In the genomic region with DNA sequence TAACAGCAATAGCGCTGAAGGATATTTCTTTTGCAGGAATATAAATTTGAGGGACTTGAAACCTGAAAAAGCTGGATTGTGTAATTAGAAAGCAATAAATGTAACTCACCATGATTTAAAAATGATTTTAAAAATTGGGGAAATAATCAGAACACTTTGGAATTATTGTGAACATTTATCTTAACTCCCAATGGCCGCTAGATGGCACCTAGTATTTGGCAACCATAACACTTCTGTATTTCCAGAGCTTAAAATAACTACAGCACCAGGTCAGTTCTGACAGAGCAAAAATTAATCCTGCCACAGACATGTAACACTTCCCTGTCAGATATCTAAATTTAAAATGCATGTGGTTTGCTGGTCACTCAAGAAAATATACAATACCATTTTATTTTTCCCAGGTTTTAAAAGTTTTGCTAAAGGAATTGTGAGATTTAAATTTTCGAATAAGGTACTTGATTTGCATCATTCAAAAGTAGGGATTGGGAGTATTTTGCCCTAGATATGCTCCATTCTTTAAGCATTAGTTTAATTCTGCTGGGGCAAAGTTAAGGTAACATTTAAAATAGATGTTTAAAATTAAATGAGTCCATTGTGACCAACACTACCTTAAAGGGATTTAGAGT, we compare ENCODE assay signal across 8 cellular contexts.
DNase-seq lines count a peak whose midpoint lies in the region; ATAC-seq, FAIRE-seq and TF ChIP-seq lines count a peak whose summit lies in the region.

No MANE protein-coding gene starts in this region.

- intact Hi-C loops in OCI-LY7 (cut with micrococcal nuclease; ENCODE audit: unreplicated experiment): no loop called here

- H2AFZ ChIP-seq in OCI-LY7 (ENCODE audit: low read length): no peak overlapping the region

- no peak overlapping the region for H3K27ac ChIP-seq in OCI-LY7 (ENCODE audit: low read depth, low read length, poor library complexity, severe bottlenecking)

- H3K4me2 ChIP-seq in OCI-LY7 (ENCODE audit: low read length): no peak overlapping the region

- H3K4me3 Mint-ChIP-seq in endothelial cell (ENCODE audit: unreplicated experiment) (no peak overlapping the region), neural crest cell (no peak overlapping the region)
- H3K4me3 Mint-ChIP-seq in activated naive CD8-positive, alpha-beta T cell treated with anti-CD3 and anti-CD28 coated beads for 36 hours: no peak overlapping the region
- H3K4me3 Mint-ChIP-seq in activated CD4-positive, alpha-beta T cell treated with anti-CD3 and anti-CD28 coated beads, Interleukin-2, amount 10 ng/mL, durations not matched to agents 7 days and 5 days: no peak overlapping the region

- peak; percentile 92 for ATAC-seq in GM21576 (IDR thresholded peaks at IDR 0.05; ENCODE audit: unreplicated experiment)

- H3K4me1 Mint-ChIP-seq in endothelial cell (ENCODE audit: unreplicated experiment): peaks cover 3% of the 10 kb centered on the region
- H3K4me1 Mint-ChIP-seq in neural crest cell: no peaks in the 10 kb centered on the region
- no peaks in the 10 kb centered on the region for H3K4me1 Mint-ChIP-seq in activated naive CD8-positive, alpha-beta T cell treated with anti-CD3 and anti-CD28 coated beads for 36 hours
- H3K4me1 Mint-ChIP-seq in activated CD4-positive, alpha-beta T cell treated with anti-CD3 and anti-CD28 coated beads, Interleukin-2, amount 10 ng/mL, durations not matched to agents 7 days and 5 days: no peaks in the 10 kb centered on the region

- H3K79me2 ChIP-seq in OCI-LY7 (ENCODE audit: insufficient read depth, low read depth, low read length): no peaks in the 10 kb centered on the region

- no peak overlapping the region for H3K4me3 ChIP-seq in OCI-LY7 (ENCODE audit: low read depth, low read length, poor library complexity, severe bottlenecking)

- peaks cover 3% of the 10 kb centered on the region for H3K27me3 Mint-ChIP-seq in endothelial cell (ENCODE audit: unreplicated experiment)
- H3K27me3 Mint-ChIP-seq in neural crest cell (ENCODE audit: low read depth): peaks cover 9% of the 10 kb centered on the region
- no peaks in the 10 kb centered on the region for H3K27me3 Mint-ChIP-seq in activated naive CD8-positive, alpha-beta T cell treated with anti-CD3 and anti-CD28 coated beads for 36 hours
- no peaks in the 10 kb centered on the region for H3K27me3 Mint-ChIP-seq in activated CD4-positive, alpha-beta T cell treated with anti-CD3 and anti-CD28 coated beads, Interleukin-2, amount 10 ng/mL, durations not matched to agents 7 days and 5 days

- no TSS peak for BruUV-seq in OCI-LY7 (replicated peaks; lab: Mats Ljungman, UMichigan)

- no peak overlapping the region for H3K27ac Mint-ChIP-seq in endothelial cell (ENCODE audit: unreplicated experiment)
- H3K27ac Mint-ChIP-seq in neural crest cell (ENCODE audit: unreplicated experiment): no peak overlapping the region
- no peak overlapping the region for H3K27ac Mint-ChIP-seq in activated naive CD8-positive, alpha-beta T cell treated with anti-CD3 and anti-CD28 coated beads for 36 hours
- no peak overlapping the region for H3K27ac Mint-ChIP-seq in activated CD4-positive, alpha-beta T cell treated with anti-CD3 and anti-CD28 coated beads, Interleukin-2, amount 10 ng/mL, durations not matched to agents 7 days and 5 days

- H3K9me3 Mint-ChIP-seq in endothelial cell (ENCODE audit: unreplicated experiment): no peaks in the 10 kb centered on the region
- H3K9me3 Mint-ChIP-seq in neural crest cell: no peaks in the 10 kb centered on the region
- H3K9me3 Mint-ChIP-seq in activated naive CD8-positive, alpha-beta T cell treated with anti-CD3 and anti-CD28 coated beads for 36 hours: peaks cover 2% of the 10 kb centered on the region
- H3K9me3 Mint-ChIP-seq in activated CD4-positive, alpha-beta T cell treated with anti-CD3 and anti-CD28 coated beads, Interleukin-2, amount 10 ng/mL, durations not matched to agents 7 days and 5 days: no peaks in the 10 kb centered on the region

- H3K36me3 Mint-ChIP-seq in endothelial cell (ENCODE audit: low read depth, unreplicated experiment) (no peaks in the 10 kb centered on the region), neural crest cell (ENCODE audit: low read depth) (no peaks in the 10 kb centered on the region)
- no peaks in the 10 kb centered on the region for H3K36me3 Mint-ChIP-seq in activated naive CD8-positive, alpha-beta T cell treated with anti-CD3 and anti-CD28 coated beads for 36 hours
- no peaks in the 10 kb centered on the region for H3K36me3 Mint-ChIP-seq in activated CD4-positive, alpha-beta T cell treated with anti-CD3 and anti-CD28 coated beads, Interleukin-2, amount 10 ng/mL, durations not matched to agents 7 days and 5 days (ENCODE audit: low read depth)

- POLR2A ChIA-PET in OCI-LY7 (lab: Charles Lee): interaction anchor here (0.6 to 0.7 kb wide), 2 partner anchors 24 to 244 kb away, joined by 3 read pairs; no protein-coding TSS in a partner anchor
- POLR2A ChIA-PET in activated CD4-positive, alpha-beta T cell treated with anti-CD3 and anti-CD28 coated beads, Interleukin-2, amount 10 ng/mL, durations not matched to agents 7 days and 5 days (lab: Charles Lee): no interaction called here

- TF ChIP-seq CTCF in OCI-LY7 (conservative IDR thresholded peaks at IDR 0.05; ENCODE audit: low read length): peak; percentile 88
- TF ChIP-seq CTCF in endothelial cell (IDR thresholded peaks at IDR 0.05; ENCODE audit: unreplicated experiment): peak; percentile 79
- TF ChIP-seq CTCF in neural crest cell (conservative IDR thresholded peaks at IDR 0.05): peak; percentile 77

- CTCF ChIA-PET in OCI-LY7 (lab: Charles Lee; ENCODE audit: unreplicated experiment): no interaction called here
- CTCF ChIA-PET in activated CD4-positive, alpha-beta T cell treated with anti-CD3 and anti-CD28 coated beads, Interleukin-2, amount 10 ng/mL, durations not matched to agents 7 days and 5 days (lab: Charles Lee): no interaction called here

- no peaks in the 10 kb centered on the region for H3K36me3 ChIP-seq in OCI-LY7 (ENCODE audit: insufficient read depth, low read length)

- FAIRE-seq in HTR-8/SVneo (lab: Jason Lieb, UNC): no peak

- no peaks in the 10 kb centered on the region for H3K9me3 ChIP-seq in OCI-LY7 (ENCODE audit: low read length)

- no peaks in the 10 kb centered on the region for H3K4me1 ChIP-seq in OCI-LY7 (ENCODE audit: insufficient read depth, low read length, poor library complexity, severe bottlenecking)

- in situ Hi-C loops in G401 (cut with HindIII; ENCODE audit: low sequenced_read_pairs): no loop called here

- peak; percentile 46 for DNase-seq in G401 (ENCODE audit: low spot score)
- peak; percentile 10 for DNase-seq in HTR-8/SVneo (ENCODE audit: insufficient read length, low spot score)
- peak; percentile 33 for DNase-seq in OCI-LY7 (ENCODE audit: low spot score)
- peak; percentile 17 for DNase-seq in endothelial cell (ENCODE audit: low spot score)
- DNase-seq in neural crest cell (ENCODE audit: low read depth, low spot score): no peak
- DNase-seq in activated naive CD8-positive, alpha-beta T cell treated with anti-CD3 and anti-CD28 coated beads for 36 hours: no peak
- DNase-seq in activated CD4-positive, alpha-beta T cell treated with anti-CD3 and anti-CD28 coated beads, Interleukin-2, amount 10 ng/mL, durations not matched to agents 7 days and 5 days: no peak

- H3K9me2 ChIP-seq in OCI-LY7 (ENCODE audit: insufficient read depth, low read length): no peaks in the 10 kb centered on the region

- H4K20me1 ChIP-seq in OCI-LY7 (ENCODE audit: insufficient read depth, low read length): no peaks in the 10 kb centered on the region

Comparison
In these comparisons a context has a peak if more than half of its experiments do, and no peak if none do; other contexts are left out.
1. DNase-seq: peak in G401 (single experiment), HTR-8/SVneo (single experiment), OCI-LY7 (single experiment) and endothelial cell (single experiment); none in neural crest cell (single experiment), activated naive CD8-positive, alpha-beta T cell treated with anti-CD3 and anti-CD28 coated beads for 36 hours (single experiment) and activated CD4-positive, alpha-beta T cell treated with anti-CD3 and anti-CD28 coated beads, Interleukin-2, amount 10 ng/mL, durations not matched to agents 7 days and 5 days (single experiment).
2. Peak in every context shown above with its lines, with median percentiles within 50 percentile points of each other: CTCF ChIP-seq.